12 cellular contexts compared by ENCODE assay signal in the genomic region with DNA sequence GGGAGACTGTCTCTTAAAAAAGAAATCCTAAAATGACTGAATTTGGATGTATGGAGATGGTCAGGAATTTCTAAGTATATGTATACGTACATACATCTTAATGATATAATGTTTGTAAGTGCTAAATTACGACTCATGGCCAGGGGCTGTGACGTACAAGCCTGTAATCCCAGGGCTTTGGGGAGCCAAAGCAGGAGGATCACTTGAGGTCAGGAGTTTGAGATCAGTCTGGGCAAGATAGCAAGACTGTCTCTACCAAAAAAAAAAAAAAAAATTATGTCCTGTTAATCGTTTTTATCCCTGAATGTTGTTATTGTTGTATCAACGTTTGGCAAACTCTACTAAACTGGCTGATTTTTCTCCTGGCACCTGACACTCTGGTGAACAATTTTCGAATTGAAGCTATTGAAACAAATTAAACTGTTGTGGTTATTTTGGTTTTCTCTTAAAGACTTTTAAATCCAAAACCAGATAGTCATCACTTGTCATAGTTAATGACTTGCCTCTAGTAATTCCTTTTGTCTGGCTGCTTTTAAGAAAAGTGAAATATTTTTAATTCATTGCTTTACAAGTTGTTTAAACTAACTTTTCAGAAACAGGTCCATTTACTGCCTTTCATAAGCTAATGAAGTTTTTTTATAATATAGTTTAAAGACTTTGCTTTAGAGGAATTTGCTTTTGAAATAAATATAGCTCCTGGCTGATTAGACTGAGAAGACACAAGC. TPM values are rescaled to one million over a fixed set of nuclear protein-coding genes. Genes with fewer than 3 reads are reported as not detected.
DNase-seq lines count a peak whose midpoint lies in the region; ATAC-seq and TF ChIP-seq lines count a peak whose summit lies in the region.
"Had no signal": no experiment of that assay in that cellular context is flagged by ENCODE, and none has a peak within 500 bp of the region (broad histone marks: within the 10 kb centered on the region; RNA-seq: fewer than 3 reads in every experiment).

No MANE protein-coding gene starts in this region.

- H3K27me3 Mint-ChIP-seq in nephron (ENCODE audit: low read depth) = no peaks in the 10 kb centered on the region

- no peak for ATAC-seq in HG02885 (IDR thresholded peaks at IDR 0.05; ENCODE audit: poor library complexity, unreplicated experiment)
- ATAC-seq: lower lobe of right lung had no signal

- H3K4me1 Mint-ChIP-seq in nephron = peaks cover 45% of the 10 kb centered on the region

- no peaks in the 10 kb centered on the region for H3K9me3 Mint-ChIP-seq in nephron

- peaks cover 5 to 62% of the 10 kb centered on the region in 2 donors for H3K4me1 ChIP-seq in ascending aorta

- no peak for TF ChIP-seq CTCF in NB4 (IDR thresholded peaks at IDR 0.05; ENCODE audit: low read depth, low read length)
- no peak for TF ChIP-seq CTCF in ascending aorta (IDR thresholded peaks at IDR 0.05)
- TF ChIP-seq CTCF in nephron (IDR thresholded peaks at IDR 0.05; ENCODE audit: unreplicated experiment in 3 of 3) = no peak

- H3K36me3 Mint-ChIP-seq in nephron (ENCODE audit: low read depth) = peaks cover 35% of the 10 kb centered on the region

- peak overlapping the region in 2 of 3 experiments; percentile 27 to 44 for H3K27ac Mint-ChIP-seq in nephron

- no peaks in the 10 kb centered on the region for H3K9me3 ChIP-seq in ascending aorta
- H3K9me3 ChIP-seq: lower lobe of right lung had no signal

- peak overlapping the region; percentile 8 for H3K4me3 ChIP-seq in NB4 (ENCODE audit: low read depth, low read length)
- no peak overlapping the region for H3K4me3 ChIP-seq in ascending aorta
- H3K4me3 ChIP-seq: lower lobe of right lung had no signal

- H3K27me3 ChIP-seq in ascending aorta = no peaks in the 10 kb centered on the region

- H3K36me3 ChIP-seq in ascending aorta = peaks cover 0 to 35% of the 10 kb centered on the region in 2 donors

- peak overlapping the region in 2 of 3 experiments; percentile 33 to 55 for H3K4me3 Mint-ChIP-seq in nephron

- DNase-seq in COLO829 (ENCODE audit: low spot score) (peak; percentile 21), NB4 (ENCODE audit: low read depth) (no peak), ascending aorta (ENCODE audit: low spot score in 2 of 2) (no peak), cortex of kidney (lab: John Stamatoyannopoulos, UW) (no peak), cerebellum (ENCODE audit: low spot score) (no peak), GOT3 (lab: John Stamatoyannopoulos, UW) (no peak)
- DNase-seq: amygdala, GDM1, lower lobe of right lung, T1000 had no signal

- peak overlapping the region; percentile 58 to 63 for H3K27ac ChIP-seq in ascending aorta
- H3K27ac ChIP-seq: lower lobe of right lung had no signal

- TF ChIP-seq POLR2A in NB4 (IDR thresholded peaks at IDR 0.05; ENCODE audit: extremely low read depth, insufficient read length) = no peak

- intact Hi-C loops in ascending aorta (cut with DNase I) = no loop called here

RNA-seq across cellular contexts. Expression of a gene that starts 7.0 kb away (rescaled TPM):
- 108 TPM for total RNA-seq in ascending aorta
- 339 TPM for total RNA-seq in cerebellum
